10 cellular contexts compared by ENCODE assay signal in genomic region chr20:18272451-18272850, GRCh38. TPM values are rescaled to one million over a fixed set of nuclear protein-coding genes. Genes with fewer than 3 reads are reported as not detected.
DNase-seq lines count a peak whose midpoint lies in the region; ATAC-seq, FAIRE-seq and TF ChIP-seq lines count a peak whose summit lies in the region.
"Had no signal": no experiment of that assay in that cellular context is flagged by ENCODE, and none has a peak within 500 bp of the region (broad histone marks: within the 10 kb centered on the region; RNA-seq: fewer than 3 reads in every experiment).

No MANE protein-coding gene starts in this region.

- no peak overlapping the region for H2BK120ac ChIP-seq in mesendoderm (ENCODE audit: low read depth, low read length)

- H3K79me2 ChIP-seq in MM.1S (ENCODE audit: low read length) (no peaks in the 10 kb centered on the region), mesendoderm (ENCODE audit: control insufficient read depth, insufficient read depth, low read length) (no peaks in the 10 kb centered on the region)

- H3K18ac ChIP-seq in mesendoderm (ENCODE audit: low read length): no peak overlapping the region

- no peak overlapping the region for H4K5ac ChIP-seq in mesendoderm (ENCODE audit: low read length)

- H3K4me1 ChIP-seq in MM.1S (ENCODE audit: low read length) (peaks cover 6% of the 10 kb centered on the region), mesendoderm (ENCODE audit: control insufficient read depth, low read depth, low read length) (no peaks in the 10 kb centered on the region)

- no peak overlapping the region for H4K8ac ChIP-seq in mesendoderm (ENCODE audit: low read depth, low read length)

- H2BK15ac ChIP-seq in mesendoderm (replicated peaks; ENCODE audit: low read depth): no peak overlapping the region

- H3K56ac ChIP-seq in mesendoderm (ENCODE audit: low read length): no peak overlapping the region

- no peaks in the 10 kb centered on the region for H3K36me3 ChIP-seq in MM.1S (replicated peaks; ENCODE audit: insufficient read depth, low read length)
- no peaks in the 10 kb centered on the region for H3K36me3 ChIP-seq in bronchial epithelial cell (ENCODE audit: control insufficient read depth, insufficient read depth, low read length)
- H3K36me3 ChIP-seq in mesendoderm (ENCODE audit: control insufficient read depth, insufficient read depth, low read length): no peaks in the 10 kb centered on the region

- no peaks in the 10 kb centered on the region for H3K9me2 ChIP-seq in MM.1S (replicated peaks; ENCODE audit: insufficient read depth, low read length)

- no peaks in the 10 kb centered on the region for H3K79me1 ChIP-seq in mesendoderm (ENCODE audit: low read length)

- H2AFZ ChIP-seq in MM.1S (ENCODE audit: low read length): no peak overlapping the region

- H3K4me3 ChIP-seq in MM.1S (ENCODE audit: low read length) (no peak overlapping the region), bronchial epithelial cell (ENCODE audit: low read depth, low read length) (no peak overlapping the region), mesendoderm (ENCODE audit: low read length) (no peak overlapping the region)

- no peak overlapping the region for H3K9ac ChIP-seq in MM.1S (ENCODE audit: low read length)
- no peak overlapping the region for H3K9ac ChIP-seq in mesendoderm (ENCODE audit: low read length)

- TF ChIP-seq CTCF in MM.1S (IDR thresholded peaks at IDR 0.05; ENCODE audit: low read length): 0 out of 2 replicates have a peak, but pooled peaks have one; percentile 8
- TF ChIP-seq CTCF in bronchial epithelial cell (IDR thresholded peaks at IDR 0.05; ENCODE audit: insufficient read depth, low read length, severe bottlenecking): peak; percentile 9

- H3K23ac ChIP-seq in mesendoderm (ENCODE audit: low read length): no peak overlapping the region

- H2AK5ac ChIP-seq in mesendoderm (ENCODE audit: low read length): no peak overlapping the region

- H3K4ac ChIP-seq in mesendoderm (ENCODE audit: low read depth, low read length): no peak overlapping the region

- no peak for FAIRE-seq in bronchial epithelial cell (lab: Jason Lieb, UNC)

- H3F3A ChIP-seq in MM.1S (ENCODE audit: insufficient read depth, low read length): no peaks in the 10 kb centered on the region

- ATAC-seq in left lobe of liver (no peak), HG03460 (IDR thresholded peaks at IDR 0.05; ENCODE audit: unreplicated experiment) (no peak), GM19395 (IDR thresholded peaks at IDR 0.05; ENCODE audit: unreplicated experiment) (no peak)
- ATAC-seq: activated CD4-positive, CD25-positive, alpha-beta regulatory T cell treated with anti-CD3 and anti-CD28 coated beads, Interleukin-2, amount 50 U/mL, for 24 hours had no signal

- H2BK5ac ChIP-seq in mesendoderm (ENCODE audit: low read length): no peak overlapping the region

- DNase-seq in ELF-1 (ENCODE audit: low read depth, low spot score) (peak; percentile 17), MM.1S (no peak), bronchial epithelial cell (ENCODE audit: low read depth) (peak; percentile 16), mesendoderm (peak; percentile 48), HCEC 1CT (no peak), left lobe of liver (ENCODE audit: low spot score) (no peak)
- DNase-seq: caudate nucleus had no signal

- no peak overlapping the region for H3K27ac ChIP-seq in MM.1S (ENCODE audit: low read length)
- H3K27ac ChIP-seq in mesendoderm (ENCODE audit: low read depth, low read length): no peak overlapping the region

- no peak overlapping the region for H3K4me2 ChIP-seq in MM.1S (ENCODE audit: low read depth, low read length)
- H3K4me2 ChIP-seq in mesendoderm (ENCODE audit: low read length): no peak overlapping the region

- WGBS in mesendoderm (ENCODE audit: extremely low coverage, insufficient coverage, low lambda C conversion rate): no CpG with 5 or more reads among the region's 6 CpGs

- no peaks in the 10 kb centered on the region for H3K9me3 ChIP-seq in MM.1S (replicated peaks; ENCODE audit: insufficient read depth, low read length)

- H4K20me1 ChIP-seq in MM.1S (ENCODE audit: insufficient read depth, low read length): no peaks in the 10 kb centered on the region

- H3K27me3 ChIP-seq in MM.1S (replicated peaks; ENCODE audit: insufficient read depth, low read length) (no peaks in the 10 kb centered on the region), bronchial epithelial cell (ENCODE audit: control insufficient read depth, insufficient read depth, low read length) (no peaks in the 10 kb centered on the region), mesendoderm (ENCODE audit: insufficient read depth, low read length, poor library complexity) (no peaks in the 10 kb centered on the region)

RNA-seq across cellular contexts. Expression of gene ZNF133, which starts 15.9 kb away (rescaled TPM):
- total RNA-seq in bronchial epithelial cell: 30.8 and 33.3 TPM in 2 replicates
- polyA plus RNA-seq in mesendoderm (2013, experiment 1 of 2): 4.6 TPM
- polyA plus RNA-seq in mesendoderm (2013, experiment 2 of 2): 4.5 TPM
- 4.7 TPM for total RNA-seq in left lobe of liver

Comparison
In these comparisons a context has a peak if more than half of its experiments do, and no peak if none do; other contexts are left out.
1. DNase-seq: peak in ELF-1 (single experiment), bronchial epithelial cell (single experiment) and mesendoderm (single experiment); none in MM.1S (single experiment), HCEC 1CT (single experiment) and left lobe of liver (single experiment).